Comparison of ENCODE assay signal across 1 cellular context in genomic region chr13:49113526-49114286, GRCh38.
TF ChIP-seq lines count a peak whose summit lies in the region.

No MANE protein-coding gene starts in this region.

TF ChIP-seq in GM23338, 12 proteins besides CTCF, POLR2A, EP300 and RAD21 (continued from another document):
- TF ChIP-seq ZNF462 (CRISPR knock-in tag; IDR thresholded peaks at IDR 0.05) = no peak
